1 cellular context compared by ENCODE assay signal in genomic region chr11:63534895-63535461, GRCh38.
TF ChIP-seq lines count a peak whose summit lies in the region.

No MANE protein-coding gene starts in this region.

TF ChIP-seq in K562, 482 proteins besides CTCF, POLR2A, EP300 and RAD21 (continued from another document and continues in another):
- TF ChIP-seq, protein P1, sequence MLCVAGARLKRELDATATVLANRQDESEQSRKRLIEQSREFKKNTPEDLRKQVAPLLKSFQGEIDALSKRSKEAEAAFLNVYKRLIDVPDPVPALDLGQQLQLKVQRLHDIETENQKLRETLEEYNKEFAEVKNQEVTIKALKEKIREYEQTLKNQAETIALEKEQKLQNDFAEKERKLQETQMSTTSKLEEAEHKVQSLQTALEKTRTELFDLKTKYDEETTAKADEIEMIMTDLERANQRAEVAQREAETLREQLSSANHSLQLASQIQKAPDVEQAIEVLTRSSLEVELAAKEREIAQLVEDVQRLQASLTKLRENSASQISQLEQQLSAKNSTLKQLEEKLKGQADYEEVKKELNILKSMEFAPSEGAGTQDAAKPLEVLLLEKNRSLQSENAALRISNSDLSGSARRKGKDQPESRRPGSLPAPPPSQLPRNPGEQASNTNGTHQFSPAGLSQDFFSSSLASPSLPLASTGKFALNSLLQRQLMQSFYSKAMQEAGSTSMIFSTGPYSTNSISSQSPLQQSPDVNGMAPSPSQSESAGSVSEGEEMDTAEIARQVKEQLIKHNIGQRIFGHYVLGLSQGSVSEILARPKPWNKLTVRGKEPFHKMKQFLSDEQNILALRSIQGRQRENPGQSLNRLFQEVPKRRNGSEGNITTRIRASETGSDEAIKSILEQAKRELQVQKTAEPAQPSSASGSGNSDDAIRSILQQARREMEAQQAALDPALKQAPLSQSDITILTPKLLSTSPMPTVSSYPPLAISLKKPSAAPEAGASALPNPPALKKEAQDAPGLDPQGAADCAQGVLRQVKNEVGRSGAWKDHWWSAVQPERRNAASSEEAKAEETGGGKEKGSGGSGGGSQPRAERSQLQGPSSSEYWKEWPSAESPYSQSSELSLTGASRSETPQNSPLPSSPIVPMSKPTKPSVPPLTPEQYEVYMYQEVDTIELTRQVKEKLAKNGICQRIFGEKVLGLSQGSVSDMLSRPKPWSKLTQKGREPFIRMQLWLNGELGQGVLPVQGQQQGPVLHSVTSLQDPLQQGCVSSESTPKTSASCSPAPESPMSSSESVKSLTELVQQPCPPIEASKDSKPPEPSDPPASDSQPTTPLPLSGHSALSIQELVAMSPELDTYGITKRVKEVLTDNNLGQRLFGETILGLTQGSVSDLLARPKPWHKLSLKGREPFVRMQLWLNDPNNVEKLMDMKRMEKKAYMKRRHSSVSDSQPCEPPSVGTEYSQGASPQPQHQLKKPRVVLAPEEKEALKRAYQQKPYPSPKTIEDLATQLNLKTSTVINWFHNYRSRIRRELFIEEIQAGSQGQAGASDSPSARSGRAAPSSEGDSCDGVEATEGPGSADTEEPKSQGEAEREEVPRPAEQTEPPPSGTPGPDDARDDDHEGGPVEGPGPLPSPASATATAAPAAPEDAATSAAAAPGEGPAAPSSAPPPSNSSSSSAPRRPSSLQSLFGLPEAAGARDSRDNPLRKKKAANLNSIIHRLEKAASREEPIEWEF (CRISPR knock-in tag; IDR thresholded peaks at IDR 0.05) = peak; percentile 99
- TF ChIP-seq SP2 (IDR thresholded peaks at IDR 0.05; ENCODE audit: extremely low read depth, low read depth, low read length, poor library complexity, severe bottlenecking) (no peak), IFI16 (CRISPR knock-in tag; IDR thresholded peaks at IDR 0.05) (peak; percentile 93), LCOR (CRISPR knock-in tag; IDR thresholded peaks at IDR 0.05) (no peak), BHLHE40 (IDR thresholded peaks at IDR 0.05; ENCODE audit: low read length) (no peak), E2F8 (IDR thresholded peaks at IDR 0.05; ENCODE audit: low read depth, partially characterized antibody) (no peak), CHD4 (IDR thresholded peaks at IDR 0.05; ENCODE audit: insufficient read depth, insufficient replicate concordance, low read depth, low read length, poor library complexity, severe bottlenecking) (no peak), ZNF124 (CRISPR knock-in tag; IDR thresholded peaks at IDR 0.05) (no peak), ZNF3 (CRISPR knock-in tag; IDR thresholded peaks at IDR 0.05) (0 out of 2 replicates have a peak, but pooled peaks have one; percentile 56), HOMEZ (CRISPR knock-in tag; IDR thresholded peaks at IDR 0.05) (peak; percentile 96), PREB (CRISPR knock-in tag; IDR thresholded peaks at IDR 0.05) (no peak), NELFE (IDR thresholded peaks at IDR 0.05; ENCODE audit: insufficient read depth, insufficient read length) (no peak), SIN3B (IDR thresholded peaks at IDR 0.05; ENCODE audit: low read depth) (no peak), POU5F1 (IDR thresholded peaks at IDR 0.05; ENCODE audit: borderline replicate concordance, low read depth, low read length, partially characterized antibody) (no peak), ZNF277 (CRISPR knock-in tag; IDR thresholded peaks at IDR 0.05; ENCODE audit: borderline replicate concordance) (no peak), NFRKB (IDR thresholded peaks at IDR 0.05; ENCODE audit: low read depth) (no peak), ESRRA (IDR thresholded peaks at IDR 0.05; ENCODE audit: borderline replicate concordance, low read depth) (no peak), SAFB2 (IDR thresholded peaks at IDR 0.05; ENCODE audit: borderline replicate concordance, low read depth, low read length, severe bottlenecking) (no peak), ETV6 (IDR thresholded peaks at IDR 0.05; ENCODE audit: borderline replicate concordance in 1 of 2, low read depth in 2 of 2, low read length in 1 of 2) (no peak), ETV6 (CRISPR knock-in tag; IDR thresholded peaks at IDR 0.05; ENCODE audit: borderline replicate concordance) (no peak), MCM5 (IDR thresholded peaks at IDR 0.05; ENCODE audit: low read depth) (no peak), GTF2B (IDR thresholded peaks at IDR 0.05; ENCODE audit: extremely low read depth, insufficient read length) (no peak), FOXK1 (CRISPR knock-in tag; IDR thresholded peaks at IDR 0.05; ENCODE audit: borderline replicate concordance) (no peak), XRCC4 (IDR thresholded peaks at IDR 0.05; ENCODE audit: extremely low read depth, insufficient read depth, insufficient read length) (no peak), ZNF445 (CRISPR knock-in tag; IDR thresholded peaks at IDR 0.05; ENCODE audit: low read depth) (peak; percentile 95), PCBP1 (IDR thresholded peaks at IDR 0.05; ENCODE audit: low read depth, low read length, poor library complexity, severe bottlenecking) (no peak), RBM22 (IDR thresholded peaks at IDR 0.05; ENCODE audit: low read depth, low read length, poor library complexity, severe bottlenecking) (no peak), HIVEP1 (CRISPR knock-in tag; IDR thresholded peaks at IDR 0.05) (peak; percentile 98)
- TF ChIP-seq, protein P2, sequence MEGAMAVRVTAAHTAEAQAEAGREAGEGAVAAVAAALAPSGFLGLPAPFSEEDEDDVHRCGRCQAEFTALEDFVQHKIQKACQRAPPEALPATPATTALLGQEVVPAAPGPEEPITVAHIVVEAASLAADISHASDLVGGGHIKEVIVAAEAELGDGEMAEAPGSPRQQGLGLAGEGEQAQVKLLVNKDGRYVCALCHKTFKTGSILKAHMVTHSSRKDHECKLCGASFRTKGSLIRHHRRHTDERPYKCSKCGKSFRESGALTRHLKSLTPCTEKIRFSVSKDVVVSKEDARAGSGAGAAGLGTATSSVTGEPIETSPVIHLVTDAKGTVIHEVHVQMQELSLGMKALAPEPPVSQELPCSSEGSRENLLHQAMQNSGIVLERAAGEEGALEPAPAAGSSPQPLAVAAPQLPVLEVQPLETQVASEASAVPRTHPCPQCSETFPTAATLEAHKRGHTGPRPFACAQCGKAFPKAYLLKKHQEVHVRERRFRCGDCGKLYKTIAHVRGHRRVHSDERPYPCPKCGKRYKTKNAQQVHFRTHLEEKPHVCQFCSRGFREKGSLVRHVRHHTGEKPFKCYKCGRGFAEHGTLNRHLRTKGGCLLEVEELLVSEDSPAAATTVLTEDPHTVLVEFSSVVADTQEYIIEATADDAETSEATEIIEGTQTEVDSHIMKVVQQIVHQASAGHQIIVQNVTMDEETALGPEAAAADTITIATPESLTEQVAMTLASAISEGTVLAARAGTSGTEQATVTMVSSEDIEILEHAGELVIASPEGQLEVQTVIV (CRISPR knock-in tag; IDR thresholded peaks at IDR 0.05; ENCODE audit: borderline replicate concordance) = peak; percentile 82
- TF ChIP-seq, protein P3, sequence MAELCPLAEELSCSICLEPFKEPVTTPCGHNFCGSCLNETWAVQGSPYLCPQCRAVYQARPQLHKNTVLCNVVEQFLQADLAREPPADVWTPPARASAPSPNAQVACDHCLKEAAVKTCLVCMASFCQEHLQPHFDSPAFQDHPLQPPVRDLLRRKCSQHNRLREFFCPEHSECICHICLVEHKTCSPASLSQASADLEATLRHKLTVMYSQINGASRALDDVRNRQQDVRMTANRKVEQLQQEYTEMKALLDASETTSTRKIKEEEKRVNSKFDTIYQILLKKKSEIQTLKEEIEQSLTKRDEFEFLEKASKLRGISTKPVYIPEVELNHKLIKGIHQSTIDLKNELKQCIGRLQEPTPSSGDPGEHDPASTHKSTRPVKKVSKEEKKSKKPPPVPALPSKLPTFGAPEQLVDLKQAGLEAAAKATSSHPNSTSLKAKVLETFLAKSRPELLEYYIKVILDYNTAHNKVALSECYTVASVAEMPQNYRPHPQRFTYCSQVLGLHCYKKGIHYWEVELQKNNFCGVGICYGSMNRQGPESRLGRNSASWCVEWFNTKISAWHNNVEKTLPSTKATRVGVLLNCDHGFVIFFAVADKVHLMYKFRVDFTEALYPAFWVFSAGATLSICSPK (IDR thresholded peaks at IDR 0.05; ENCODE audit: borderline replicate concordance) = no peak
